1 cellular context compared by ENCODE assay signal in genomic region chr11:85663781-85664560, GRCh38.
TF ChIP-seq lines count a peak whose summit lies in the region.

No MANE protein-coding gene starts in this region.

TF ChIP-seq in K562, 482 proteins besides CTCF, POLR2A, EP300 and RAD21 (continued from another document and continues in another):
- no peak for TF ChIP-seq TFE3 (CRISPR knock-in tag; IDR thresholded peaks at IDR 0.05)
- no peak for TF ChIP-seq THAP7 (CRISPR knock-in tag; IDR thresholded peaks at IDR 0.05)
- peak; percentile 24; the same call in 1 of the 2 replicates for TF ChIP-seq NKRF (IDR thresholded peaks at IDR 0.05; ENCODE audit: borderline replicate concordance)
- TF ChIP-seq FOXP4 (CRISPR knock-in tag; IDR thresholded peaks at IDR 0.05; ENCODE audit: borderline replicate concordance): peak; percentile 85
- TF ChIP-seq MCM5 (IDR thresholded peaks at IDR 0.05; ENCODE audit: low read depth): no peak
- no peak for TF ChIP-seq ZNF764 (CRISPR knock-in tag; IDR thresholded peaks at IDR 0.05; ENCODE audit: low read depth)
- TF ChIP-seq C11orf30 (IDR thresholded peaks at IDR 0.05; ENCODE audit: low read depth): no peak
- TF ChIP-seq MTA3 (IDR thresholded peaks at IDR 0.05; ENCODE audit: borderline replicate concordance): peak; percentile 22; the same call in 1 of the 2 replicates
- no peak for TF ChIP-seq TSC22D4 (tag; IDR thresholded peaks at IDR 0.05)
- TF ChIP-seq TCF3 (CRISPR knock-in tag; IDR thresholded peaks at IDR 0.05): peak; percentile 6; the same call in 1 of the 2 replicates
- 0 out of 4 replicates have a peak, but pooled peaks of 1 of the 2 experiments have one; percentile 12 for TF ChIP-seq HDAC1 (IDR thresholded peaks at IDR 0.05)
- TF ChIP-seq ZNF830 (CRISPR knock-in tag; IDR thresholded peaks at IDR 0.05): no peak
- peak in 2 of 3 experiments; percentile 17 to 26 for TF ChIP-seq YY1 (IDR thresholded peaks at IDR 0.05; ENCODE audit: borderline replicate concordance in 1 of 3, control insufficient read depth in 1 of 3, extremely low read depth in 1 of 3, insufficient read depth in 3 of 3, insufficient read length in 1 of 3, insufficient replicate concordance in 2 of 3, low read depth in 1 of 3, low read length in 2 of 3)
- TF ChIP-seq ZNF589 (CRISPR knock-in tag; IDR thresholded peaks at IDR 0.05; ENCODE audit: low read depth): no peak
- TF ChIP-seq MECOM (CRISPR knock-in tag; IDR thresholded peaks at IDR 0.05): no peak
- TF ChIP-seq MCM3 (IDR thresholded peaks at IDR 0.05): no peak
- TF ChIP-seq NCOA2 (IDR thresholded peaks at IDR 0.05; ENCODE audit: partially characterized antibody in 2 of 2): no peak
- no peak for TF ChIP-seq ZBTB11 (CRISPR knock-in tag; IDR thresholded peaks at IDR 0.05)
- TF ChIP-seq MLLT1 (IDR thresholded peaks at IDR 0.05): peak in 1 of 2 experiments; percentile 78; a peak in 1 of 4 replicates
- TF ChIP-seq CBFA2T2 (conservative IDR thresholded peaks at IDR 0.05): no peak
- TF ChIP-seq ZNF12 (CRISPR knock-in tag; IDR thresholded peaks at IDR 0.05): no peak
- no peak for TF ChIP-seq DEAF1 (CRISPR knock-in tag; IDR thresholded peaks at IDR 0.05)
- no peak for TF ChIP-seq MIER1 (IDR thresholded peaks at IDR 0.05; ENCODE audit: low read depth)
- no peak for TF ChIP-seq DPF2 (IDR thresholded peaks at IDR 0.05)
- no peak for TF ChIP-seq USF2 (CRISPR knock-in tag; IDR thresholded peaks at IDR 0.05)
- TF ChIP-seq SP1 (CRISPR knock-in tag; IDR thresholded peaks at IDR 0.05): no peak; the same call in 1 of the 2 replicates
- TF ChIP-seq ZNF699 (CRISPR knock-in tag; IDR thresholded peaks at IDR 0.05; ENCODE audit: insufficient replicate concordance): no peak
- no peak for TF ChIP-seq ZNF444 (CRISPR knock-in tag; IDR thresholded peaks at IDR 0.05)
- no peak for TF ChIP-seq JUN (IDR thresholded peaks at IDR 0.05; ENCODE audit: borderline replicate concordance, low read depth, low read length)
- TF ChIP-seq JUN (CRISPR knock-in tag; IDR thresholded peaks at IDR 0.05; ENCODE audit: borderline replicate concordance): no peak
- TF ChIP-seq BCOR (IDR thresholded peaks at IDR 0.05): no peak
- TF ChIP-seq PML (IDR thresholded peaks at IDR 0.05; ENCODE audit: low read length): no peak
- 0 out of 2 replicates have a peak, but pooled peaks have one; percentile 16 for TF ChIP-seq KLF16 (IDR thresholded peaks at IDR 0.05)
- TF ChIP-seq HDAC3 (IDR thresholded peaks at IDR 0.05; ENCODE audit: borderline replicate concordance, partially characterized antibody): no peak
- TF ChIP-seq HNRNPUL1 (IDR thresholded peaks at IDR 0.05; ENCODE audit: low read length): no peak
- no peak for TF ChIP-seq SMARCE1 (IDR thresholded peaks at IDR 0.05)
- 0 out of 2 replicates have a peak, but pooled peaks have one; percentile 43 for TF ChIP-seq ZKSCAN1 (IDR thresholded peaks at IDR 0.05; ENCODE audit: low read depth, low read length)
- TF ChIP-seq TAF9B (IDR thresholded peaks at IDR 0.05; ENCODE audit: partially characterized antibody): no peak
- no peak for TF ChIP-seq PPARD (CRISPR knock-in tag; IDR thresholded peaks at IDR 0.05)
- TF ChIP-seq NFXL1 (CRISPR knock-in tag; IDR thresholded peaks at IDR 0.05): no peak
- no peak for TF ChIP-seq ZNF57 (CRISPR knock-in tag; IDR thresholded peaks at IDR 0.05)
- TF ChIP-seq LCOR (CRISPR knock-in tag; IDR thresholded peaks at IDR 0.05): peak; percentile 32; the same call in 1 of the 2 replicates
- TF ChIP-seq EHMT2 (IDR thresholded peaks at IDR 0.05): no peak
- 0 out of 2 replicates have a peak, but pooled peaks have one; percentile 9 for TF ChIP-seq MAX (CRISPR knock-in tag; IDR thresholded peaks at IDR 0.05)
- TF ChIP-seq SP2 (IDR thresholded peaks at IDR 0.05; ENCODE audit: extremely low read depth, low read depth, low read length, poor library complexity, severe bottlenecking): no peak
- no peak for TF ChIP-seq KLF13 (tag; IDR thresholded peaks at IDR 0.05; ENCODE audit: borderline replicate concordance, low read depth)
- TF ChIP-seq RHOXF2B (CRISPR knock-in tag; conservative IDR thresholded peaks at IDR 0.05): no peak
- no peak for TF ChIP-seq HLTF (IDR thresholded peaks at IDR 0.05)
- no peak for TF ChIP-seq GMEB1 (CRISPR knock-in tag; IDR thresholded peaks at IDR 0.05)
- TF ChIP-seq KDM2B (CRISPR knock-in tag; IDR thresholded peaks at IDR 0.05): no peak
- TF ChIP-seq CBX1 (IDR thresholded peaks at IDR 0.05; ENCODE audit: low read depth): no peak
- TF ChIP-seq ZNF644 (tag; IDR thresholded peaks at IDR 0.05; ENCODE audit: low read depth): peak; percentile 0; the same call in 1 of the 2 replicates
